Comparison of ENCODE assay signal across 9 cellular contexts in the genomic region with DNA sequence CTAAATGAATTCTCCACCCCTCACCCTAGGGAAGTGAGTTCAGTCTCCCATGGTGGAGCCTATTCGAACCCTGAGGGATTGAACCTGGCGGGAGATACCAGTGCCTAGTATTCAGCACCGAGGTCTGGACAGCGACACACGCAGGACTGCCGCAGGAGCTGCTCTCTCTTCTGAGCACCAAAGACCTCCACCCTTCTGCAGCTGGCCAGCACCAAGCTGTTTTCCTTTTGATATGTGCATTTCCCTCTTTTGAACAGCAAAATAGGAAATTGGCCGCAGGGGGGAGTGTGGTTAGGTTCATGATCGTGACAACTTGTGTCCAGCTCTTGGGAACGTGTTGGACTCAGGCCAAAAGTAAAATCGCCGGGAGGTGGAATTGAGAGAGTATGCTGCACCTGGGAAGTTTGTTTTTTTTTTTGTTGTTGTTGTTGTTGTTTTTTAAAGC. TPM values are rescaled to one million over a fixed set of nuclear protein-coding genes. Genes with fewer than 3 reads are reported as not detected.
DNase-seq lines count a peak whose midpoint lies in the region; ATAC-seq and TF ChIP-seq lines count a peak whose summit lies in the region.
"Had no signal": no experiment of that assay in that cellular context is flagged by ENCODE, and none has a peak within 500 bp of the region (broad histone marks: within the 10 kb centered on the region; RNA-seq: fewer than 3 reads in every experiment).

No MANE protein-coding gene starts in this region.

- H3K9me3 Mint-ChIP-seq in activated naive CD4-positive, alpha-beta T cell treated with anti-CD3 and anti-CD28 coated beads for 36 hours: no peaks in the 10 kb centered on the region
- H3K9me3 Mint-ChIP-seq: dendritic cell treated with granulocyte-macrophage colony-stimulating factor and Interleukin-4, amounts not matched to agents 40 ng/mL and 50 ng/mL, for 4 days had no signal

- H3K4me3 ChIP-seq in AG04450 (ENCODE audit: low read depth, low read length) (no peak overlapping the region), heart right ventricle (no peak overlapping the region)

- H3K27ac ChIP-seq in AG04450 (ENCODE audit: low read depth, low read length) (no peak overlapping the region), heart right ventricle (no peak overlapping the region)

- TF ChIP-seq CTCF in AG04450 (IDR thresholded peaks at IDR 0.05; ENCODE audit: low read depth, low read length): peak; percentile 21
- TF ChIP-seq CTCF in heart right ventricle (IDR thresholded peaks at IDR 0.05): no peak

- DNase-seq in AG04450 (ENCODE audit: low read depth, low spot score) (peak; percentile 42), NOMO-1 (lab: John Stamatoyannopoulos, UW; ENCODE audit: unreplicated experiment in 2 of 2) (peak; percentile 25 to 48), heart right ventricle (peak; percentile 59 to 69), renal cortical epithelial cell (ENCODE audit: low read depth) (peak; percentile 68), cerebellum (ENCODE audit: low spot score) (no peak)
- peak; percentile 78 for DNase-seq in activated naive CD4-positive, alpha-beta T cell treated with anti-CD3 and anti-CD28 coated beads for 36 hours

- H3K4me1 Mint-ChIP-seq in activated naive CD4-positive, alpha-beta T cell treated with anti-CD3 and anti-CD28 coated beads for 36 hours (ENCODE audit: low read depth): peaks cover 14% of the 10 kb centered on the region

- H3K4me1 ChIP-seq in heart right ventricle: peaks cover 0 to 36% (median 14%) of the 10 kb centered on the region in 9 donors

- H3K27me3 Mint-ChIP-seq in activated naive CD4-positive, alpha-beta T cell treated with anti-CD3 and anti-CD28 coated beads for 36 hours (ENCODE audit: low read depth): peaks cover 70% of the 10 kb centered on the region

- peaks cover 36% of the 10 kb centered on the region for H3K27me3 ChIP-seq in AG04450 (ENCODE audit: control insufficient read depth, insufficient read depth, low read length)
- H3K27me3 ChIP-seq in heart right ventricle: peaks cover 0 to 91% (median 60%) of the 10 kb centered on the region in 7 donors

- 1 to 2% methylated on average over 11 of the region's 11 CpGs for WGBS in heart right ventricle, 2 donors

- H3K36me3 ChIP-seq in heart right ventricle: no peaks in the 10 kb centered on the region

- ATAC-seq in GM18907 (IDR thresholded peaks at IDR 0.05; ENCODE audit: unreplicated experiment) (peak; percentile 54), HG03565 (IDR thresholded peaks at IDR 0.05; ENCODE audit: unreplicated experiment) (peak; percentile 56), heart right ventricle (peak; percentile 69 to 88 (median 80))

- POLR2A ChIA-PET in AG04450 (lab: Yijun Ruan, JAX): interaction anchor here (0.6 kb wide), 1 partner anchor 576 kb away, joined by 3 read pairs; no protein-coding TSS in a partner anchor

- CTCF ChIA-PET in AG04450 (lab: Charles Lee): interaction anchor here (0.5 to 1.6 kb wide), 7 partner anchors 16 to 286 kb away, joined by 3 to 7 read pairs (median 3); no protein-coding TSS in a partner anchor
- CTCF ChIA-PET in activated naive CD4-positive, alpha-beta T cell treated with anti-CD3 and anti-CD28 coated beads for 36 hours (lab: Charles Lee): interaction anchor here (0.7 to 2.6 kb wide), 3 partner anchors 14 to 167 kb away, joined by 3 to 9 read pairs (median 3); no protein-coding TSS in a partner anchor

- no peaks in the 10 kb centered on the region for H3K36me3 Mint-ChIP-seq in activated naive CD4-positive, alpha-beta T cell treated with anti-CD3 and anti-CD28 coated beads for 36 hours (ENCODE audit: low read depth)

- intact Hi-C loops in activated naive CD4-positive, alpha-beta T cell treated with anti-CD3 and anti-CD28 coated beads for 36 hours (cut with micrococcal nuclease): loop anchor here (5.0 to 10.0 kb wide), 3 partner anchors 48 to 579 kb away; no protein-coding TSS in a partner anchor
- intact Hi-C loops in heart right ventricle (cut with DNase I): loop anchor here in 1 of 10 donors (10.0 kb wide), 1 partner anchor 131 kb away; no protein-coding TSS in a partner anchor

- H3K4me3 Mint-ChIP-seq in activated naive CD4-positive, alpha-beta T cell treated with anti-CD3 and anti-CD28 coated beads for 36 hours: no peak overlapping the region
- H3K4me3 Mint-ChIP-seq: dendritic cell treated with granulocyte-macrophage colony-stimulating factor and Interleukin-4, amounts not matched to agents 40 ng/mL and 50 ng/mL, for 4 days had no signal

- no peak overlapping the region for H3K27ac Mint-ChIP-seq in activated naive CD4-positive, alpha-beta T cell treated with anti-CD3 and anti-CD28 coated beads for 36 hours
- H3K27ac Mint-ChIP-seq: dendritic cell treated with granulocyte-macrophage colony-stimulating factor and Interleukin-4, amounts not matched to agents 40 ng/mL and 50 ng/mL, for 4 days had no signal

- H3K9me3 ChIP-seq in AG04450 (ENCODE audit: control insufficient read depth, insufficient read depth, low read length) (peaks cover 12% of the 10 kb centered on the region), heart right ventricle (no peaks in the 10 kb centered on the region)

RNA-seq across cellular contexts. Expression of a gene that starts 1.2 kb away (rescaled TPM):
- not detected in 2 replicates for polyA plus RNA-seq in AG04450 (2011; rRNA removed)
- polyA minus RNA-seq in AG04450 (2011; rRNA and poly(A)+ RNA removed): not detected in 2 replicates
- not detected for total RNA-seq in activated naive CD4-positive, alpha-beta T cell treated with anti-CD3 and anti-CD28 coated beads for 36 hours
- total RNA-seq in heart right ventricle: under 1 TPM in 8 of 10 donors, not detected in 2; 0.15 to 0.58 (median 0.23) TPM
- under 1 TPM in 1 of 2 donors, not detected in 1; 0.65 TPM for polyA plus RNA-seq in heart right ventricle
- not detected in 2 replicates for total RNA-seq in renal cortical epithelial cell
- 4.1 TPM for total RNA-seq in cerebellum
